ENCODE assay signal across 1 cellular context in genomic region chr2:241577413-241578122, GRCh38.
TF ChIP-seq lines count a peak whose summit lies in the region.

No MANE protein-coding gene starts in this region.

TF ChIP-seq in WTC11, 78 proteins besides CTCF, POLR2A, EP300 and RAD21 (continued from another document):
- TF ChIP-seq ARID4B (CRISPR knock-in tag; IDR thresholded peaks at IDR 0.05; ENCODE audit: borderline replicate concordance) (no peak), JUN (CRISPR knock-in tag; IDR thresholded peaks at IDR 0.05) (no peak), NR1H2 (CRISPR knock-in tag; IDR thresholded peaks at IDR 0.05) (no peak), KAT7 (CRISPR knock-in tag; IDR thresholded peaks at IDR 0.05; ENCODE audit: borderline replicate concordance) (no peak), GTF2I (CRISPR knock-in tag; conservative IDR thresholded peaks at IDR 0.05) (no peak), NR3C1 (CRISPR knock-in tag; conservative IDR thresholded peaks at IDR 0.05; ENCODE audit: low read depth) (no peak), ATF3 (CRISPR knock-in tag; conservative IDR thresholded peaks at IDR 0.05) (no peak), ZNF416 (CRISPR knock-in tag; IDR thresholded peaks at IDR 0.05) (no peak)
- TF ChIP-seq, protein P1, sequence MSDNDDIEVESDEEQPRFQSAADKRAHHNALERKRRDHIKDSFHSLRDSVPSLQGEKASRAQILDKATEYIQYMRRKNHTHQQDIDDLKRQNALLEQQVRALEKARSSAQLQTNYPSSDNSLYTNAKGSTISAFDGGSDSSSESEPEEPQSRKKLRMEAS (CRISPR knock-in tag; IDR thresholded peaks at IDR 0.05): no peak
TF ChIP-seq in WTC11: peak in this region for 0.
